Comparison of ENCODE assay signal across 9 cellular contexts in genomic region chr17:31269597-31269996, GRCh38. TPM values are rescaled to one million over a fixed set of nuclear protein-coding genes. Genes with fewer than 3 reads are reported as not detected.
DNase-seq lines count a peak whose midpoint lies in the region; ATAC-seq and TF ChIP-seq lines count a peak whose summit lies in the region.
"Had no signal": no experiment of that assay in that cellular context is flagged by ENCODE, and none has a peak within 500 bp of the region (broad histone marks: within the 10 kb centered on the region; RNA-seq: fewer than 3 reads in every experiment).

No MANE protein-coding gene starts in this region.

- H3K27ac ChIP-seq in ascending aorta (peak overlapping the region; percentile 27 to 31), left ventricle myocardium inferior (replicated peaks) (peak overlapping the region; percentile 50)

- ATAC-seq in GM19351 (IDR thresholded peaks at IDR 0.05; ENCODE audit: unreplicated experiment) = no peak
- ATAC-seq in activated CD8-positive, alpha-beta T cell treated with anti-CD3 and anti-CD28 coated beads for 36 hours = no peak

- peaks cover 1% of the 10 kb centered on the region for H3K4me1 Mint-ChIP-seq in activated CD8-positive, alpha-beta T cell treated with anti-CD3 and anti-CD28 coated beads for 36 hours (ENCODE audit: low read depth)
- H3K4me1 Mint-ChIP-seq: IgD-negative memory B cell had no signal

- no peak overlapping the region for H3K27ac Mint-ChIP-seq in activated CD8-positive, alpha-beta T cell treated with anti-CD3 and anti-CD28 coated beads for 36 hours
- H3K27ac Mint-ChIP-seq: IgD-negative memory B cell had no signal

- H3K4me3 Mint-ChIP-seq in activated CD8-positive, alpha-beta T cell treated with anti-CD3 and anti-CD28 coated beads for 36 hours = no peak overlapping the region
- H3K4me3 Mint-ChIP-seq: IgD-negative memory B cell had no signal

- intact Hi-C loops in ascending aorta (cut with DNase I) = no loop called here
- intact Hi-C loops in left ventricle myocardium inferior (cut with micrococcal nuclease) = no loop called here
- intact Hi-C loops in activated CD8-positive, alpha-beta T cell treated with anti-CD3 and anti-CD28 coated beads for 36 hours (cut with micrococcal nuclease) = no loop called here

- POLR2A ChIA-PET in activated CD8-positive, alpha-beta T cell treated with anti-CD3 and anti-CD28 coated beads for 36 hours (lab: Charles Lee) = no interaction called here

- CTCF ChIA-PET in activated CD8-positive, alpha-beta T cell treated with anti-CD3 and anti-CD28 coated beads for 36 hours (lab: Charles Lee) = interaction anchor here (1.4 kb wide), 1 partner anchor 103 kb away, joined by 3 read pairs; no protein-coding TSS in a partner anchor

- DNase-seq in HFF-Myc (ENCODE audit: extremely low read depth, low read depth) = peak; percentile 99
- DNase-seq in ascending aorta (ENCODE audit: low spot score in 2 of 2) = peak in 1 of 2 donors; percentile 73
- no peak for DNase-seq in left ventricle myocardium inferior
- peak; percentile 53 for DNase-seq in smooth muscle cell of the brain vasculature (ENCODE audit: low read depth, low spot score)
- no peak for DNase-seq in NCI-H1694 treated with DMSO at 0.1 percent for 48 hours (lab: John Stamatoyannopoulos, UW)
- DNase-seq in stimulated activated CD4-positive, alpha-beta T cell treated with anti-CD3 and anti-CD28 coated beads, Interleukin-12 subunit alpha, Interleukin-12 subunit beta, amount 100 ng/mL, for 4 hours = no peak
- DNase-seq in activated CD8-positive, alpha-beta T cell treated with anti-CD3 and anti-CD28 coated beads for 36 hours = no peak

- H3K4me3 ChIP-seq in HFF-Myc (replicated peaks; ENCODE audit: low read depth, low read length) (no peak overlapping the region), ascending aorta (no peak overlapping the region), left ventricle myocardium inferior (no peak overlapping the region)

- H3K9me3 ChIP-seq in ascending aorta (no peaks in the 10 kb centered on the region), left ventricle myocardium inferior (replicated peaks) (no peaks in the 10 kb centered on the region)

- H3K4me1 ChIP-seq in ascending aorta (peaks cover 0 to 23% of the 10 kb centered on the region in 2 donors), left ventricle myocardium inferior (peaks cover 46% of the 10 kb centered on the region)

- no peak for TF ChIP-seq CTCF in HFF-Myc (IDR thresholded peaks at IDR 0.05; ENCODE audit: low read depth, low read length, missing control alignments)
- no peak for TF ChIP-seq CTCF in ascending aorta (IDR thresholded peaks at IDR 0.05)
- TF ChIP-seq CTCF in left ventricle myocardium inferior (IDR thresholded peaks at IDR 0.05; ENCODE audit: borderline replicate concordance) = no peak
- TF ChIP-seq CTCF in activated CD8-positive, alpha-beta T cell treated with anti-CD3 and anti-CD28 coated beads for 36 hours (IDR thresholded peaks at IDR 0.05) = no peak

- no peaks in the 10 kb centered on the region for H3K27me3 Mint-ChIP-seq in activated CD8-positive, alpha-beta T cell treated with anti-CD3 and anti-CD28 coated beads for 36 hours
- H3K27me3 Mint-ChIP-seq: IgD-negative memory B cell had no signal

- H3K27me3 ChIP-seq in ascending aorta (no peaks in the 10 kb centered on the region), left ventricle myocardium inferior (ENCODE audit: low read depth) (no peaks in the 10 kb centered on the region)

- H3K36me3 Mint-ChIP-seq in activated CD8-positive, alpha-beta T cell treated with anti-CD3 and anti-CD28 coated beads for 36 hours (ENCODE audit: low read depth) = peaks cover 8% of the 10 kb centered on the region

- no peaks in the 10 kb centered on the region for H3K9me3 Mint-ChIP-seq in activated CD8-positive, alpha-beta T cell treated with anti-CD3 and anti-CD28 coated beads for 36 hours
- H3K9me3 Mint-ChIP-seq: IgD-negative memory B cell had no signal

- H3K36me3 ChIP-seq in ascending aorta (peaks cover 0 to 16% of the 10 kb centered on the region in 2 donors), left ventricle myocardium inferior (peaks cover 43% of the 10 kb centered on the region)

RNA-seq across cellular contexts. Expression of gene OMG, which starts 27.4 kb away (rescaled TPM):
- not detected for total RNA-seq in ascending aorta
- 0.25 TPM for total RNA-seq in left ventricle myocardium inferior
- total RNA-seq in activated CD8-positive, alpha-beta T cell treated with anti-CD3 and anti-CD28 coated beads for 36 hours = under 1 TPM; 0.11 to 0.18 TPM

RNA-seq across cellular contexts. Expression of gene EVI2B, which starts 44.3 kb away (rescaled TPM):
- total RNA-seq in ascending aorta = 0.85 TPM
- total RNA-seq in left ventricle myocardium inferior = 2.7 TPM
- 10 to 100 TPM; 15.0 to 16.4 TPM for total RNA-seq in activated CD8-positive, alpha-beta T cell treated with anti-CD3 and anti-CD28 coated beads for 36 hours

RNA-seq across cellular contexts. Expression of gene EVI2A, which starts 51.8 kb away (rescaled TPM):
- total RNA-seq in ascending aorta (7.5 TPM), left ventricle myocardium inferior (2.9 TPM)
- 10 to 100 TPM; 31.7 to 37.0 TPM for total RNA-seq in activated CD8-positive, alpha-beta T cell treated with anti-CD3 and anti-CD28 coated beads for 36 hours

Comparison
In these comparisons a context has a peak if more than half of its experiments do, and no peak if none do; other contexts are left out.
1. DNase-seq: peak in HFF-Myc (single experiment) and smooth muscle cell of the brain vasculature (single experiment); none in left ventricle myocardium inferior (single experiment), NCI-H1694 treated with DMSO at 0.1 percent for 48 hours (single experiment), stimulated activated CD4-positive, alpha-beta T cell treated with anti-CD3 and anti-CD28 coated beads, Interleukin-12 subunit alpha, Interleukin-12 subunit beta, amount 100 ng/mL, for 4 hours (single experiment) and activated CD8-positive, alpha-beta T cell treated with anti-CD3 and anti-CD28 coated beads for 36 hours (single experiment).